In the genomic region with DNA sequence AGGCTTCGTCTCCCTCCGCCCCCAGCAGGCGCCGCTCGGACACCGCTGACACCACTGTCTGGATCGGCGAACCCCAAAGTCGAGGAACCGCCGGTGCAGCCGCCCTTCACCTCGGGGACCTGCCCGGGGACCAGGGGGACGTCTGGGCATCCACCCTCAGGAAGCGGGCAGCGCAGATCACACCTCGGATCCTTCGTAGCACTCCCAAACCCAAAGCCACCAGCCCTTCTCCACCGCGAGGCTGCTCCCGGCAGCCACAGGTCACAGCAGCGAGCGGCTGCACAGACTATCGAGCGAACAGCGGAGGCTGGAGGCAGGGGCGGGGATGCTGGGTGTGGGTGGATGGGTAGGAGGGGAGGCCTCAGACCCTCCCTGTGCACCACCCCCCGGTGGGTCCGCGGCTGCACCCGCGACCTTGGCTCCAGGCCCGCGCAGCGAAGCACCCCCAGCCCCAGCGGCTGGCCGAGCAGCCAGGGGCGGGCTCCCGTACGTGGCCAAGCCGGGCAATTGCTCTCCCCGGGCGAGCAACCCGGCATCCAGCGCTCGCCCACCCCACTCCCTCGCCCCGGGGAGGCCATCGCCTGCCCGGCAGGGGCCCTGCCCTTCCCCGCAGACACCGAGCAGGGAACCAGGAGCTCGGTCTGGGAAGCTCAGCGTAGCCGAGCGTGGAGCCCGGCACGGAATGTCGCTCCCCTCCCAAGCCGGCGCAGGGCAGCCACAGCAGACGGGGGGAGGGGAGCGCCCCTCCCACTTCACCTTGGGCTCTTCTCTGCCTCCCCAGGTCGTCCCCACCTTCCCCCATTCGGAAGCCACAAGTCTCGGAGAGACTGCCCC, we compare ENCODE assay signal across 9 cellular contexts. TPM values are rescaled to one million over a fixed set of nuclear protein-coding genes. Genes with fewer than 3 reads are reported as not detected.
DNase-seq lines count a peak whose midpoint lies in the region; ATAC-seq and TF ChIP-seq lines count a peak whose summit lies in the region.
"Had no signal": no experiment of that assay in that cellular context is flagged by ENCODE, and none has a peak within 500 bp of the region (broad histone marks: within the 10 kb centered on the region; RNA-seq: fewer than 3 reads in every experiment).

No MANE protein-coding gene starts in this region.

- H3K27ac ChIP-seq in Panc1 (ENCODE audit: low read length): no peak overlapping the region
- H3K27ac ChIP-seq in breast epithelium: no peak overlapping the region
- H3K27ac ChIP-seq: neutrophil had no signal

- in situ Hi-C loops in Panc1 (cut with HindIII; ENCODE audit: low pct_unique_long_range_greater_than_20kb, low sequenced_read_pairs): no loop called here

- no peaks in the 10 kb centered on the region for H3K36me3 Mint-ChIP-seq in stimulated activated effector memory CD8-positive, alpha-beta T cell treated with anti-CD3 and anti-CD28 coated beads, Interleukin-12 subunit alpha, Interleukin-12 subunit beta, amount 100 ng/mL, for 72 hours

- DNase-seq in H7 (peak; percentile 90), Panc1 (ENCODE audit: low read depth, low spot score) (no peak), breast epithelium (ENCODE audit: low spot score in 2 of 2) (no peak), left lobe of liver (ENCODE audit: low spot score) (no peak)
- no peak for DNase-seq in stimulated activated effector memory CD8-positive, alpha-beta T cell treated with anti-CD3 and anti-CD28 coated beads, Interleukin-12 subunit alpha, Interleukin-12 subunit beta, amount 100 ng/mL, for 72 hours (ENCODE audit: low spot score in 2 of 2)

- peak overlapping the region; percentile 60 for H3K4me3 Mint-ChIP-seq in stimulated activated effector memory CD8-positive, alpha-beta T cell treated with anti-CD3 and anti-CD28 coated beads, Interleukin-12 subunit alpha, Interleukin-12 subunit beta, amount 100 ng/mL, for 72 hours

- peak; percentile 87 for ATAC-seq in Panc1
- ATAC-seq in left lobe of liver: peak; percentile 35
- no peak for ATAC-seq in stimulated activated effector memory CD8-positive, alpha-beta T cell treated with anti-CD3 and anti-CD28 coated beads, Interleukin-12 subunit alpha, Interleukin-12 subunit beta, amount 100 ng/mL, for 72 hours
- no peak for ATAC-seq in HG02870 (IDR thresholded peaks at IDR 0.05; ENCODE audit: unreplicated experiment)
- ATAC-seq in HG02938 (IDR thresholded peaks at IDR 0.05; ENCODE audit: unreplicated experiment): no peak
- no peak for ATAC-seq in GM18517 (IDR thresholded peaks at IDR 0.05; ENCODE audit: unreplicated experiment)

- H3K9me3 ChIP-seq in Panc1 (ENCODE audit: control insufficient read depth, insufficient read depth, low read depth, low read length) (no peaks in the 10 kb centered on the region), breast epithelium (no peaks in the 10 kb centered on the region)
- H3K9me3 ChIP-seq: neutrophil had no signal

- POLR2A ChIA-PET in Panc1 (lab: Charles Lee): interaction anchor here (0.5 kb wide), 1 partner anchor 925 kb away, joined by 3 read pairs; no protein-coding TSS in a partner anchor

- intact Hi-C loops in Panc1 (cut with micrococcal nuclease; ENCODE audit: unreplicated experiment): loop anchor here (10.0 kb wide), 1 partner anchor 218 kb away; no protein-coding TSS in a partner anchor
- intact Hi-C loops in breast epithelium (cut with DNase I; ENCODE audit: low total_unique reads): no loop called here

- CTCF ChIA-PET in Panc1 (lab: Charles Lee): interaction anchor here (0.8 to 1.2 kb wide), 2 partner anchors 213 to 557 kb away, joined by 3 to 4 read pairs; no protein-coding TSS in a partner anchor

- H3K27ac Mint-ChIP-seq in stimulated activated effector memory CD8-positive, alpha-beta T cell treated with anti-CD3 and anti-CD28 coated beads, Interleukin-12 subunit alpha, Interleukin-12 subunit beta, amount 100 ng/mL, for 72 hours: no peak overlapping the region

- TF ChIP-seq POLR2A in breast epithelium (IDR thresholded peaks at IDR 0.05): no peak

- TF ChIP-seq CTCF in Panc1 (IDR thresholded peaks at IDR 0.05) (peak; percentile 78), breast epithelium (IDR thresholded peaks at IDR 0.05) (no peak)

- peaks cover 6% of the 10 kb centered on the region for H3K4me1 ChIP-seq in Panc1 (ENCODE audit: control insufficient read depth, insufficient read depth, low read length)
- peaks cover 5 to 12% of the 10 kb centered on the region in 2 donors for H3K4me1 ChIP-seq in breast epithelium

- peaks cover 5% of the 10 kb centered on the region for H3K4me1 Mint-ChIP-seq in stimulated activated effector memory CD8-positive, alpha-beta T cell treated with anti-CD3 and anti-CD28 coated beads, Interleukin-12 subunit alpha, Interleukin-12 subunit beta, amount 100 ng/mL, for 72 hours

- BruUV-seq in Panc1 (replicated peaks; lab: Mats Ljungman, UMichigan): no TSS peak

- no peaks in the 10 kb centered on the region for H3K9me3 Mint-ChIP-seq in stimulated activated effector memory CD8-positive, alpha-beta T cell treated with anti-CD3 and anti-CD28 coated beads, Interleukin-12 subunit alpha, Interleukin-12 subunit beta, amount 100 ng/mL, for 72 hours

- H3K36me3 ChIP-seq in H7 (replicated peaks; ENCODE audit: control insufficient read depth, insufficient read depth, low read length) (no peaks in the 10 kb centered on the region), Panc1 (ENCODE audit: control insufficient read depth, insufficient read depth, low read length) (no peaks in the 10 kb centered on the region), breast epithelium (no peaks in the 10 kb centered on the region)
- H3K36me3 ChIP-seq: neutrophil had no signal

- H3K4me3 ChIP-seq in H7 (ENCODE audit: insufficient read depth, low read depth, low read length) (peak overlapping the region; percentile 73), Panc1 (ENCODE audit: low read depth in 2 of 2, low read length in 2 of 2) (peak overlapping the region; percentile 39 to 48), breast epithelium (peak overlapping the region; percentile 37 to 64 (median 60))

- H3K27me3 ChIP-seq in H7 (ENCODE audit: control insufficient read depth, insufficient read depth, low read length) (peaks cover 54% of the 10 kb centered on the region), Panc1 (ENCODE audit: control insufficient read depth, insufficient read depth, low read length) (peaks cover 29% of the 10 kb centered on the region), breast epithelium (peaks cover 0 to 39% of the 10 kb centered on the region in 2 donors)

RNA-seq across cellular contexts. Expression of gene SDK2, which starts 1.0 kb away (rescaled TPM):
- total RNA-seq in H7 (2014; rRNA removed; shearing (Covaris generic)): 12.1 and 14.7 TPM in 2 replicates
- total RNA-seq in Panc1 (2021; ENCODE audit: unreplicated experiment): 0.41 TPM
- polyA plus RNA-seq in Panc1 (2012; ENCODE audit: insufficient read length): 0.39 TPM
- total RNA-seq in breast epithelium: 1 to 10 TPM in 2 of 3 donors, under 1 TPM in 1; 0.16 to 2.9 (median 2.6) TPM
- 0.15 TPM for total RNA-seq in left lobe of liver

Comparison
In these comparisons a context has a peak if more than half of its experiments do, and no peak if none do; other contexts are left out.
1. ATAC-seq: peak in Panc1 (single experiment) and left lobe of liver (single experiment); none in stimulated activated effector memory CD8-positive, alpha-beta T cell treated with anti-CD3 and anti-CD28 coated beads, Interleukin-12 subunit alpha, Interleukin-12 subunit beta, amount 100 ng/mL, for 72 hours (single experiment), HG02870 (single experiment), HG02938 (single experiment) and GM18517 (single experiment).
2. Peak in every context shown above with its lines, with median percentiles within 50 percentile points of each other: H3K4me3 ChIP-seq.